Comparison of ENCODE assay signal across 33 cellular contexts in the genomic region with DNA sequence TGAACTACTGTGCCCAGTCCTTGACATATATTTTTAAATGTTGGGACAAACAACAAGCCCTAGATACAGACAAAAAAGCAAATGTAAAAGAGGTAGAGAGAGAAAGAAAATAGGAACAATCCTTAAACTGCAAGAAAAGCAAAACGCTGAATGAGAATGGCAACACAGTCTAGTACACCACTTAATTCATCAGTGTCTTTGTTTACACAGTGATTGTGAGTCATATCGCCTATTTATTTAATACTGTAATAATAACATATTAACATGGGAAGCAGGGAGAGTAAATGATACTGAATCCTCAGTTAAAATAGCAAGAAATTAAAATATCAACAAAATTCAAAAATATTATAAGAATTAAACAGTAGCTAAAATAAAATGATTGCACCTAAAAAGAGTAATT. TPM values are rescaled to one million over a fixed set of nuclear protein-coding genes. Genes with fewer than 3 reads are reported as not detected.
"Had no signal": no experiment of that assay in that cellular context is flagged by ENCODE, and none has a peak within 500 bp of the region (broad histone marks: within the 10 kb centered on the region; RNA-seq: fewer than 3 reads in every experiment).

No MANE protein-coding gene starts in this region.

- FAIRE-seq: endometrium, kidney had no signal

- DNase-seq: colonic mucosa; cortex of kidney; effector CD8-positive, alpha-beta T cell; effector memory CD8-positive, alpha-beta T cell; endodermal cell; erythroblast; esophagus squamous epithelium; foreskin fibroblast; foreskin melanocyte; gastrocnemius medialis; glutamatergic neuron; head of caudate nucleus; heart right ventricle; hippocampal formation; islet precursor cell; kidney; kidney glomerular epithelial cell; left colon; left ventricle myocardium superior; mammary epithelial cell; mesendoderm; midbrain; naive thymus-derived CD4-positive, alpha-beta T cell had no signal

- H3K36me3 ChIP-seq: colonic mucosa, esophagus squamous epithelium, gastrocnemius medialis, heart right ventricle had no signal

- H3K9me3 ChIP-seq: colonic mucosa, esophagus squamous epithelium, gastrocnemius medialis, heart right ventricle had no signal

- H3K4me3 ChIP-seq: colonic mucosa, esophagus squamous epithelium, gastrocnemius medialis, heart right ventricle, lung had no signal

- H3K27me3 ChIP-seq: colonic mucosa, esophagus squamous epithelium, gastrocnemius medialis, heart right ventricle had no signal

- H3K27ac ChIP-seq: colonic mucosa, epithelial cell of prostate, esophagus squamous epithelium, gastrocnemius medialis, heart right ventricle had no signal

- ATAC-seq: effector memory CD8-positive, alpha-beta T cell; esophagus mucosa; gastrocnemius medialis; heart right ventricle; left colon; left lobe of liver; left ventricle myocardium superior; naive thymus-derived CD4-positive, alpha-beta T cell had no signal

- H3K4me1 ChIP-seq: colonic mucosa, esophagus squamous epithelium, gastrocnemius medialis had no signal

RNA-seq across cellular contexts. Expression of gene LRRTM3, which starts 9.8 kb away (rescaled TPM):
- total RNA-seq: colonic mucosa; dermis microvascular lymphatic vessel endothelial cell; endodermal cell; esophagus mucosa; gastrocnemius medialis; glomerular endothelial cell; heart right ventricle; left colon; left lobe of liver; left ventricle myocardium superior; lower leg skin; mammary epithelial cell; mononuclear cell; mucosa of gallbladder; naive thymus-derived CD4-positive, alpha-beta T cell had no signal
